ENCODE assay signal across 8 cellular contexts in the genomic region with DNA sequence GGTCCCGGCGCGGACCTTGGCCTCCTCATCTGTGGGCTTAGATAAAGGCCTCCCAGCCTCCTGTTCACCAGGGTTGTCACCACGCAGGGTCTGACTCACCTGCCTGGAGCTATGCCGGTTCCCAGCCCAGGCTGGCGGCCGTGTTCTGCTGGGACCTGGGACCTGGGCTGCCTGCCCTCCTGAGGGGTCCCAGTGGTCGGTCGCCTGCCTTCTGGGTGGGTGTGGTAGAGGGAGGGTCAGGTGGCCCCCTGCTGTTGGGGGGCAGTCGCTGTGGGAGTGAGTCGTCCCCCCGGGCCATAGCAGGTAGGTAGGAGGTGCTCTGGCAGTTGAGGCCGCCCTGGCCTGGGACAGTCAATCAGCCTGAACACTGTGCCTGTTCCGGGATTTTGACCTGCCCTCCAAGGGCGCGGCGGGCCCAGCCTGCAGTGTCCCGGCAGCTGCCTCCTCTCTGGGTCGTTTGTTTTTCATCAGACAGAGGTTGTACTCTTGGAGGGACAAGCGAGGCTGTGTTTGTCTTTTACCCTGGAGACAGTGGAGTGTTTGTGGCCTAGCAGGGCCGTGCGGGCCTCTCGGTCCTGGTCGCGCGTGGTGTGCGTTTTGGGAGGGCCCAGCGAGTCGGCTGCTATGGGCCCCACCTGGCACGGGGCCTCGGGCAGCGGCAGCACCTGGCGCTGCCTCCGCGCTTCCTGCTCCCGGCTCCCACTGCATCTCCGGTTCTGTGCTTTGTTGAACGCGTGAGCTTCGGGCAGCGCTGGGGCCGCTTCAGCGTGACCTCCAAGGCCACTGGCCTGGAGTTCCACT.
DNase-seq lines count a peak whose midpoint lies in the region; ATAC-seq and TF ChIP-seq lines count a peak whose summit lies in the region.

No MANE protein-coding gene starts in this region.

- DNase-seq in COLO668 (lab: John Stamatoyannopoulos, UW; ENCODE audit: unreplicated experiment) (peak; percentile 76), islet precursor cell (peak; percentile 88), putamen (ENCODE audit: low spot score) (peak; percentile 25), NCI-H2196 (lab: John Stamatoyannopoulos, UW; ENCODE audit: unreplicated experiment) (no peak), NAMALWA (ENCODE audit: low spot score) (no peak)

- ATAC-seq in HG03432 (IDR thresholded peaks at IDR 0.05; ENCODE audit: unreplicated experiment) (no peak), GM19467 (IDR thresholded peaks at IDR 0.05; ENCODE audit: unreplicated experiment) (no peak)

- H3K27ac ChIP-seq in VCaP, result peak overlapping the region; percentile 82

- TF ChIP-seq CTCF in VCaP (conservative IDR thresholded peaks at IDR 0.05), result no peak

Comparison
In these comparisons a context has a peak if more than half of its experiments do, and no peak if none do; other contexts are left out.
1. DNase-seq: peak in COLO668 (single experiment), islet precursor cell (single experiment) and putamen (single experiment); none in NCI-H2196 (single experiment) and NAMALWA (single experiment).